10 cellular contexts compared by ENCODE assay signal in genomic region chr7:154052531-154053252, GRCh38. TPM values are rescaled to one million over a fixed set of nuclear protein-coding genes. Genes with fewer than 3 reads are reported as not detected.
A peak's percentile ranks its signal among the peaks of the same experiment; 100 is the strongest.
DNase-seq lines count a peak whose midpoint lies in the region; ATAC-seq and TF ChIP-seq lines count a peak whose summit lies in the region.
"Not testable (repeated sequence)": the region's sequence is repeated elsewhere in the genome, so short reads cannot be mapped to it uniquely, and the experiment has no call there.
"Had no signal": no experiment of that assay in that cellular context is flagged by ENCODE, and none has a peak within 500 bp of the region (broad histone marks: within the 10 kb centered on the region; RNA-seq: fewer than 3 reads in every experiment).

No MANE protein-coding gene starts in this region.

- in situ Hi-C loops in GM13977 (cut with MboI; ENCODE audit: low pct_unique_long_range_greater_than_20kb, low sequenced_read_pairs, unreplicated experiment): not testable (repeated sequence)

- H3K4me1 ChIP-seq in iPS-18a (ENCODE audit: control insufficient read depth, low read depth, low read length); psoas muscle: not testable (repeated sequence)

- not testable (repeated sequence) for H3K27ac ChIP-seq in iPS-18a (ENCODE audit: low read length); psoas muscle

- H3K27me3 ChIP-seq in iPS-18a (ENCODE audit: control insufficient read depth, insufficient read depth, low read length): peaks cover 10% of the 10 kb centered on the region
- H3K27me3 ChIP-seq in psoas muscle (ENCODE audit: insufficient read depth in 3 of 3, low read length in 2 of 3): peaks cover 0 to 11% (median 4%) of the 10 kb centered on the region in 3 donors

- intact Hi-C loops in psoas muscle (cut with DNase I): not testable (repeated sequence)

- TF ChIP-seq CTCF in GM13977 (IDR thresholded peaks at IDR 0.05; ENCODE audit: extremely low read depth, insufficient read depth, missing control alignments); endothelial cell (IDR thresholded peaks at IDR 0.05; ENCODE audit: unreplicated experiment); nephron (IDR thresholded peaks at IDR 0.05; ENCODE audit: unreplicated experiment in 3 of 3); psoas muscle (IDR thresholded peaks at IDR 0.05): not testable (repeated sequence)

- not testable (repeated sequence) for H3K9ac ChIP-seq in iPS-18a (ENCODE audit: low read length)

- WGBS in psoas muscle, 3 donors: 0 to 1% (median 1%) methylated on average over 26 to 79 of the region's 83 CpGs

- not testable (repeated sequence) for H3K27ac Mint-ChIP-seq in endothelial cell (ENCODE audit: unreplicated experiment); nephron

- not testable (repeated sequence) for H3K27me3 Mint-ChIP-seq in endothelial cell (ENCODE audit: unreplicated experiment)
- H3K27me3 Mint-ChIP-seq in nephron (ENCODE audit: low read depth): peaks cover 47% of the 10 kb centered on the region

- not testable (repeated sequence) for ATAC-seq in psoas muscle

- peak overlapping the region; percentile 42 for H3K4me3 ChIP-seq in iPS-18a (ENCODE audit: low read length)
- H3K4me3 ChIP-seq in psoas muscle: peak overlapping the region; percentile 32

- not testable (repeated sequence) for H3K4me3 Mint-ChIP-seq in endothelial cell (ENCODE audit: unreplicated experiment)
- H3K4me3 Mint-ChIP-seq in nephron: peak overlapping the region; percentile 34 to 76 (median 61)

- H3K9me3 Mint-ChIP-seq in endothelial cell (ENCODE audit: unreplicated experiment); nephron: not testable (repeated sequence)

- H3K4me1 Mint-ChIP-seq in endothelial cell (ENCODE audit: unreplicated experiment); nephron: not testable (repeated sequence)

- H3K36me3 ChIP-seq in iPS-18a (ENCODE audit: control insufficient read depth, low read depth, low read length); psoas muscle (ENCODE audit: insufficient read depth in 1 of 2, low read depth in 1 of 2): not testable (repeated sequence)

- H3K36me3 Mint-ChIP-seq in endothelial cell (ENCODE audit: low read depth, unreplicated experiment); nephron (ENCODE audit: low read depth): not testable (repeated sequence)

- DNase-seq in GM13977 (ENCODE audit: low spot score): peak; percentile 1
- peak; percentile 46 for DNase-seq in NCI-H146 (lab: John Stamatoyannopoulos, UW)
- peak in 30 of 58 donors; percentile 12 to 51 (median 34) for DNase-seq in anterior cingulate cortex (lab: John Stamatoyannopoulos, UW)
- DNase-seq in endothelial cell (ENCODE audit: low spot score): peak; percentile 27
- DNase-seq in psoas muscle: not testable (repeated sequence)

- H3K9me3 ChIP-seq in iPS-18a (ENCODE audit: control insufficient read depth, low read depth, low read length); psoas muscle: not testable (repeated sequence)

RNA-seq across cellular contexts. Expression of gene DPP6, which starts 0.5 kb away (rescaled TPM):
- 1.4 TPM for total RNA-seq in endothelial cell (ENCODE audit: unreplicated experiment)
- total RNA-seq in psoas muscle: 1 to 10 TPM in 1 of 4 donors, under 1 TPM in 3; 0.57 to 1.8 (median 0.88) TPM
- under 1 TPM; 0.18 to 0.23 (median 0.22) TPM for polyA plus RNA-seq in psoas muscle
- total RNA-seq: CD8-positive, alpha-beta T cell; M059J had no signal
- polyA plus RNA-seq: BJ had no signal
